Comparison of ENCODE assay signal across 1 cellular context in the genomic region with DNA sequence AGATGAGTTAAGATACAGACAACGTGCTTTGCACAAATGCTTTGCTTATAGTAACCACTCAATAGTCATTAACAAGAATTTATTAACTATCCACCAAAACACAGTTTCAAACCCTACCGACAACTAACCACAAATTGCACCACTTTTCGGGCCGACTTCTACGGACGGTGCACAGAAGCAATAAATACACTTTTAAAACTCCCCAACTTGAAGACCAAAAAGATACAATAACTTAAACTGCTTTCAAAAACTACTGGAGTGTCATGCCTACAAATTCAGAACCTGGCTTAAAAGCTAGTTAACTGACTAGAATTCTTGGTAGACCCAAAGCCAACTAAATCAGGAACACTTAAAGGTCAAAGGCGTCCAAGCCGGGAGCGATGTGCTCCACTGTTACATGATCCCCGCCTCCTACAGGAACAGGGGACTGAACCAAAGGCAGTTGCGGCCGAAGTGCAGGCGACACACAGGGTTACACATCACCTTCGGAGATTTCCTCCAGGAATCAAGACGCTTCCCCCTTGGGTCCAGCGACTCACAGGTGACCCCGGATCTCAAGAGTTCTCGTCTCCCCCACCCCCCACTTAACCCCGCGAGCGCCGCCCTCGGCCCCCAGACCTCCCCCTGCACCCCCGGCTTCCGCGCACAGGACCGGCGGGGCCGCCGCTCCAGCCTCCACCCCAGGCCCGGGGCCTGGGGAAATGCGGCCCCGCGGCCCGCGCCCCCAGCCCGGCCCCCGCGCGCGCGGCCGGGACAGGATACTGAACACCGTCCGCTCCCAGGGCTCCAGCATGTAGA.
TF ChIP-seq lines count a peak whose summit lies in the region.

No MANE protein-coding gene starts in this region.

TF ChIP-seq in HepG2, 621 proteins besides CTCF, POLR2A, EP300 and RAD21 (continued from another document and continues in another):
- TF ChIP-seq ZBTB33 (CRISPR knock-in tag; IDR thresholded peaks at IDR 0.05) = no peak; the same call in 1 of the 2 replicates
- TF ChIP-seq NONO (IDR thresholded peaks at IDR 0.05) = no peak
- TF ChIP-seq NONO (CRISPR knock-in tag; conservative IDR thresholded peaks at IDR 0.05) = no peak; the same call in 1 of the 2 replicates
- peak; percentile 9; the same call in 1 of the 2 replicates for TF ChIP-seq GATAD1 (CRISPR knock-in tag; IDR thresholded peaks at IDR 0.05)
- TF ChIP-seq ZSCAN30 (CRISPR knock-in tag; IDR thresholded peaks at IDR 0.05) = no peak
- no peak for TF ChIP-seq CENPBD1 (CRISPR knock-in tag; IDR thresholded peaks at IDR 0.05; ENCODE audit: borderline replicate concordance, low read depth)
- no peak for TF ChIP-seq RELA (CRISPR knock-in tag; IDR thresholded peaks at IDR 0.05)
- TF ChIP-seq CEBPG (CRISPR knock-in tag; IDR thresholded peaks at IDR 0.05) = peak; percentile 49
- TF ChIP-seq TBX2 (CRISPR knock-in tag; IDR thresholded peaks at IDR 0.05; ENCODE audit: borderline replicate concordance) = 0 out of 2 replicates have a peak, but pooled peaks have one; percentile 5
- TF ChIP-seq ZNF75D (CRISPR knock-in tag; IDR thresholded peaks at IDR 0.05; ENCODE audit: borderline replicate concordance) = no peak
- TF ChIP-seq AHDC1 (CRISPR knock-in tag; IDR thresholded peaks at IDR 0.05; ENCODE audit: borderline replicate concordance) = no peak; the same call in 1 of the 2 replicates
- no peak for TF ChIP-seq POLR2AphosphoS2 (IDR thresholded peaks at IDR 0.05; ENCODE audit: low read depth, low read length)
- TF ChIP-seq, protein P1, sequence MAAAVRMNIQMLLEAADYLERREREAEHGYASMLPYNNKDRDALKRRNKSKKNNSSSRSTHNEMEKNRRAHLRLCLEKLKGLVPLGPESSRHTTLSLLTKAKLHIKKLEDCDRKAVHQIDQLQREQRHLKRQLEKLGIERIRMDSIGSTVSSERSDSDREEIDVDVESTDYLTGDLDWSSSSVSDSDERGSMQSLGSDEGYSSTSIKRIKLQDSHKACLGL (CRISPR knock-in tag; IDR thresholded peaks at IDR 0.05) = no peak
- no peak for TF ChIP-seq ZNF441 (CRISPR knock-in tag; IDR thresholded peaks at IDR 0.05; ENCODE audit: borderline replicate concordance)
- peak; percentile 58 to 69 for TF ChIP-seq NR2F1 (CRISPR knock-in tag; IDR thresholded peaks at IDR 0.05)
- TF ChIP-seq AGO2 (optimal IDR thresholded peaks at IDR 0.05; ENCODE audit: low read depth, low read length) = peak; percentile 80
- TF ChIP-seq DNMT3B (CRISPR knock-in tag; conservative IDR thresholded peaks at IDR 0.05) = no peak
- TF ChIP-seq XBP1 (CRISPR knock-in tag; IDR thresholded peaks at IDR 0.05) = no peak
- peak in 1 of 2 experiments; percentile 61; a peak in 1 of 4 replicates for TF ChIP-seq KLF16 (CRISPR knock-in tag; IDR thresholded peaks at IDR 0.05)
- TF ChIP-seq SALL2 (CRISPR knock-in tag; IDR thresholded peaks at IDR 0.05) = no peak
- no peak; the same call in 1 of the 2 replicates for TF ChIP-seq JUND (CRISPR knock-in tag; IDR thresholded peaks at IDR 0.05)
- TF ChIP-seq ZNF335 (CRISPR knock-in tag; IDR thresholded peaks at IDR 0.05) = peak; percentile 87
- TF ChIP-seq ZNF101 (CRISPR knock-in tag; IDR thresholded peaks at IDR 0.05; ENCODE audit: borderline replicate concordance, low read depth) = peak; percentile 13; the same call in 1 of the 2 replicates
- TF ChIP-seq, protein P2, sequence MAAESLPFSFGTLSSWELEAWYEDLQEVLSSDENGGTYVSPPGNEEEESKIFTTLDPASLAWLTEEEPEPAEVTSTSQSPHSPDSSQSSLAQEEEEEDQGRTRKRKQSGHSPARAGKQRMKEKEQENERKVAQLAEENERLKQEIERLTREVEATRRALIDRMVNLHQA (CRISPR knock-in tag; IDR thresholded peaks at IDR 0.05) = 0 out of 2 replicates have a peak, but pooled peaks have one; percentile 37
- TF ChIP-seq SOX5 (CRISPR knock-in tag; IDR thresholded peaks at IDR 0.05; ENCODE audit: borderline replicate concordance) = peak; percentile 33; the same call in 1 of the 2 replicates
- TF ChIP-seq ZNF530 (CRISPR knock-in tag; IDR thresholded peaks at IDR 0.05; ENCODE audit: low read depth) = no peak
- TF ChIP-seq NFRKB (IDR thresholded peaks at IDR 0.05) = no peak
- no peak for TF ChIP-seq ZBTB46 (CRISPR knock-in tag; IDR thresholded peaks at IDR 0.05; ENCODE audit: borderline replicate concordance)
- no peak for TF ChIP-seq ZNF484 (CRISPR knock-in tag; IDR thresholded peaks at IDR 0.05; ENCODE audit: borderline replicate concordance, low read depth)
- TF ChIP-seq ARNT (IDR thresholded peaks at IDR 0.05) = no peak
- TF ChIP-seq ZNF136 (CRISPR knock-in tag; IDR thresholded peaks at IDR 0.05; ENCODE audit: low read depth) = no peak
- no peak for TF ChIP-seq MLLT10 (CRISPR knock-in tag; IDR thresholded peaks at IDR 0.05)
- TF ChIP-seq SOX6 (IDR thresholded peaks at IDR 0.05) = no peak
- peak; percentile 22; the same call in 1 of the 2 replicates for TF ChIP-seq SOX6 (CRISPR knock-in tag; IDR thresholded peaks at IDR 0.05)
- TF ChIP-seq, protein P3, sequence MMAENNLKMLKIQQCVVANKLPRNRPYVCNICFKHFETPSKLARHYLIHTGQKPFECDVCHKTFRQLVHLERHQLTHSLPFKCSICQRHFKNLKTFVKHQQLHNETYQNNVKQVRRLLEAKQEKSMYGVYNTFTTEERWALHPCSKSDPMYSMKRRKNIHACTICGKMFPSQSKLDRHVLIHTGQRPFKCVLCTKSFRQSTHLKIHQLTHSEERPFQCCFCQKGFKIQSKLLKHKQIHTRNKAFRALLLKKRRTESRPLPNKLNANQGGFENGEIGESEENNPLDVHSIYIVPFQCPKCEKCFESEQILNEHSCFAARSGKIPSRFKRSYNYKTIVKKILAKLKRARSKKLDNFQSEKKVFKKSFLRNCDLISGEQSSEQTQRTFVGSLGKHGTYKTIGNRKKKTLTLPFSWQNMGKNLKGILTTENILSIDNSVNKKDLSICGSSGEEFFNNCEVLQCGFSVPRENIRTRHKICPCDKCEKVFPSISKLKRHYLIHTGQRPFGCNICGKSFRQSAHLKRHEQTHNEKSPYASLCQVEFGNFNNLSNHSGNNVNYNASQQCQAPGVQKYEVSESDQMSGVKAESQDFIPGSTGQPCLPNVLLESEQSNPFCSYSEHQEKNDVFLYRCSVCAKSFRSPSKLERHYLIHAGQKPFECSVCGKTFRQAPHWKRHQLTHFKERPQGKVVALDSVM (CRISPR knock-in tag; IDR thresholded peaks at IDR 0.05) = peak; percentile 31; the same call in 1 of the 2 replicates
- peak; percentile 8; the same call in 1 of the 2 replicates for TF ChIP-seq BORCS8-MEF2B (CRISPR knock-in tag; IDR thresholded peaks at IDR 0.05)
- no peak for TF ChIP-seq SOX13 (IDR thresholded peaks at IDR 0.05)
- TF ChIP-seq SOX13 (CRISPR knock-in tag; conservative IDR thresholded peaks at IDR 0.05 in 1 of 2, IDR thresholded peaks at IDR 0.05 in 1 of 2) = peak in 1 of 2 experiments; percentile 43; a peak in 2 of 4 replicates
- peak; percentile 26; the same call in 1 of the 2 replicates for TF ChIP-seq TOE1 (CRISPR knock-in tag; IDR thresholded peaks at IDR 0.05)
- TF ChIP-seq U2AF2 (IDR thresholded peaks at IDR 0.05; ENCODE audit: low read depth, low read length) = no peak
- TF ChIP-seq, protein P4, sequence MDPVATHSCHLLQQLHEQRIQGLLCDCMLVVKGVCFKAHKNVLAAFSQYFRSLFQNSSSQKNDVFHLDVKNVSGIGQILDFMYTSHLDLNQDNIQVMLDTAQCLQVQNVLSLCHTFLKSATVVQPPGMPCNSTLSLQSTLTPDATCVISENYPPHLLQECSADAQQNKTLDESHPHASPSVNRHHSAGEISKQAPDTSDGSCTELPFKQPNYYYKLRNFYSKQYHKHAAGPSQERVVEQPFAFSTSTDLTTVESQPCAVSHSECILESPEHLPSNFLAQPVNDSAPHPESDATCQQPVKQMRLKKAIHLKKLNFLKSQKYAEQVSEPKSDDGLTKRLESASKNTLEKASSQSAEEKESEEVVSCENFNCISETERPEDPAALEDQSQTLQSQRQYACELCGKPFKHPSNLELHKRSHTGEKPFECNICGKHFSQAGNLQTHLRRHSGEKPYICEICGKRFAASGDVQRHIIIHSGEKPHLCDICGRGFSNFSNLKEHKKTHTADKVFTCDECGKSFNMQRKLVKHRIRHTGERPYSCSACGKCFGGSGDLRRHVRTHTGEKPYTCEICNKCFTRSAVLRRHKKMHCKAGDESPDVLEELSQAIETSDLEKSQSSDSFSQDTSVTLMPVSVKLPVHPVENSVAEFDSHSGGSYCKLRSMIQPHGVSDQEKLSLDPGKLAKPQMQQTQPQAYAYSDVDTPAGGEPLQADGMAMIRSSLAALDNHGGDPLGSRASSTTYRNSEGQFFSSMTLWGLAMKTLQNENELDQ (CRISPR knock-in tag; IDR thresholded peaks at IDR 0.05; ENCODE audit: borderline replicate concordance) = peak; percentile 79; the same call in 1 of the 2 replicates
- TF ChIP-seq DR1 (CRISPR knock-in tag; IDR thresholded peaks at IDR 0.05) = no peak
- peak; percentile 40; the same call in 1 of the 2 replicates for TF ChIP-seq ZBTB37 (CRISPR knock-in tag; IDR thresholded peaks at IDR 0.05)
- TF ChIP-seq GPN1 (CRISPR knock-in tag; IDR thresholded peaks at IDR 0.05; ENCODE audit: borderline replicate concordance) = no peak
